In genomic region chr17:10798332-10798749, GRCh38 we compare ENCODE assay signal across 17 cellular contexts. TPM values are rescaled to one million over a fixed set of nuclear protein-coding genes. Genes with fewer than 3 reads are reported as not detected.
A peak's percentile ranks its signal among the peaks of the same experiment; 100 is the strongest.
DNase-seq lines count a peak whose midpoint lies in the region; ATAC-seq and TF ChIP-seq lines count a peak whose summit lies in the region.
"Had no signal": no experiment of that assay in that cellular context is flagged by ENCODE, and none has a peak within 500 bp of the region (broad histone marks: within the 10 kb centered on the region; RNA-seq: fewer than 3 reads in every experiment).

No MANE protein-coding gene starts in this region.

- intact Hi-C loops in transverse colon (cut with DNase I; ENCODE audit: low total_unique reads), result no loop called here

- H3K4me3 Mint-ChIP-seq in activated T-helper 17 cell treated with anti-CD3 and anti-CD28 coated beads, Interleukin-2, amount 50 U/mL, for 72 hours, result no peak overlapping the region
- H3K4me3 Mint-ChIP-seq: activated naive CD8-positive, alpha-beta T cell had no signal

- no peaks in the 10 kb centered on the region for H3K4me1 Mint-ChIP-seq in activated T-helper 17 cell treated with anti-CD3 and anti-CD28 coated beads, Interleukin-2, amount 50 U/mL, for 72 hours

- in situ Hi-C loops in transverse colon (cut with MboI; ENCODE audit: low pct_ligation_motif_present in 1 of 4, low pct_unique_long_range_greater_than_20kb in 1 of 4, low sequenced_read_pairs in 3 of 4), result no loop called here

- H3K9me3 Mint-ChIP-seq in activated T-helper 17 cell treated with anti-CD3 and anti-CD28 coated beads, Interleukin-2, amount 50 U/mL, for 72 hours, result no peaks in the 10 kb centered on the region

- H3K9me3 ChIP-seq in transverse colon, result no peaks in the 10 kb centered on the region
- H3K9me3 ChIP-seq: ovary, SJCRH30 had no signal

- peak overlapping the region in 2 of 4 donors; percentile 1 to 28 for H3K4me3 ChIP-seq in transverse colon
- H3K4me3 ChIP-seq: ovary, SJCRH30 had no signal

- no peaks in the 10 kb centered on the region for H3K36me3 Mint-ChIP-seq in activated T-helper 17 cell treated with anti-CD3 and anti-CD28 coated beads, Interleukin-2, amount 50 U/mL, for 72 hours (ENCODE audit: low read depth)
- H3K36me3 Mint-ChIP-seq: activated naive CD8-positive, alpha-beta T cell had no signal

- H3K27ac ChIP-seq in transverse colon, result peak overlapping the region; percentile 87 to 94 (median 90)
- H3K27ac ChIP-seq: ovary, SJCRH30 had no signal

- H3K27me3 Mint-ChIP-seq in activated T-helper 17 cell treated with anti-CD3 and anti-CD28 coated beads, Interleukin-2, amount 50 U/mL, for 72 hours, result no peaks in the 10 kb centered on the region
- H3K27me3 Mint-ChIP-seq: activated naive CD8-positive, alpha-beta T cell had no signal

- peak; percentile 42 for ATAC-seq in esophagus mucosa
- ATAC-seq in activated T-helper 17 cell treated with anti-CD3 and anti-CD28 coated beads, Interleukin-2, amount 50 U/mL, for 72 hours (replicated peaks), result no peak

- WGBS in transverse colon (ENCODE audit: low coverage in 1 of 2), 2 donors, result 0 to 23% methylated on average over 1 to 3 of the region's 3 CpGs

- no peak for TF ChIP-seq EP300 in transverse colon (IDR thresholded peaks at IDR 0.05; ENCODE audit: low read depth)

- DNase-seq in OCI-M1 (lab: John Stamatoyannopoulos, UW) (peak; percentile 1), medulla oblongata (ENCODE audit: extremely low spot score) (peak; percentile 20), transverse colon (peak; percentile 73), T-helper 2 cell (no peak), MV-4-11 (lab: John Stamatoyannopoulos, UW) (no peak)
- DNase-seq: activated CD4-positive, alpha-beta T cell treated with anti-CD3 and anti-CD28 coated beads for 48 hours; central memory CD4-positive, alpha-beta T cell; DMS53; NCI-H1436 treated with DMSO at 0.1 percent for 48 hours; ovary; SJCRH30; T1000 had no signal

- TF ChIP-seq CTCF in transverse colon (IDR thresholded peaks at IDR 0.05), result no peak

- no peak overlapping the region for H3K27ac Mint-ChIP-seq in activated T-helper 17 cell treated with anti-CD3 and anti-CD28 coated beads, Interleukin-2, amount 50 U/mL, for 72 hours
- H3K27ac Mint-ChIP-seq: activated naive CD8-positive, alpha-beta T cell had no signal

- peaks cover 14 to 35% (median 29%) of the 10 kb centered on the region in 4 donors for H3K4me1 ChIP-seq in transverse colon
- H3K4me1 ChIP-seq: SJCRH30 had no signal

- TF ChIP-seq POLR2A in transverse colon (IDR thresholded peaks at IDR 0.05), result peak; percentile 29

- no peaks in the 10 kb centered on the region for H3K27me3 ChIP-seq in transverse colon
- H3K27me3 ChIP-seq: foreskin keratinocyte, ovary, SJCRH30 had no signal

- H3K36me3 ChIP-seq in transverse colon, result no peaks in the 10 kb centered on the region
- H3K36me3 ChIP-seq: ovary, SJCRH30 had no signal

RNA-seq across cellular contexts. Expression of gene TMEM238L, which starts 5.6 kb away (rescaled TPM):
- total RNA-seq in esophagus mucosa (2.3 TPM), transverse colon (10 to 100 TPM; 34.4 to 66.5 (median 42.5) TPM)
- total RNA-seq in activated T-helper 17 cell treated with anti-CD3 and anti-CD28 coated beads, Interleukin-2, amount 50 U/mL, for 72 hours, result not detected
- total RNA-seq: foreskin keratinocyte, ovary, SJCRH30, subcutaneous adipose tissue had no signal

RNA-seq across cellular contexts. Expression of gene PIRT, which starts 39.5 kb away (rescaled TPM):
- total RNA-seq in esophagus mucosa (not detected), transverse colon (1 to 10 TPM in 3 of 4 donors, not detected in 1; 2.4 to 6.4 (median 2.5) TPM)
- total RNA-seq in activated T-helper 17 cell treated with anti-CD3 and anti-CD28 coated beads, Interleukin-2, amount 50 U/mL, for 72 hours, result not detected
- total RNA-seq: foreskin keratinocyte, ovary, SJCRH30, subcutaneous adipose tissue had no signal

Comparison
In these comparisons a context has a peak if more than half of its experiments do, and no peak if none do; other contexts are left out.
1. DNase-seq: peak in OCI-M1 (single experiment), medulla oblongata (single experiment) and transverse colon (single experiment); none in T-helper 2 cell (0 of 5) and MV-4-11 (single experiment).
2. RNA of gene TMEM238L, which starts 5.6 kb away (total RNA-seq): 34.4 to 66.5 TPM in transverse colon; 2.3 TPM in esophagus mucosa (single experiment) and not detected in activated T-helper 17 cell treated with anti-CD3 and anti-CD28 coated beads, Interleukin-2, amount 50 U/mL, for 72 hours; every median in the first group is over 10 times any median in the second.